In the genomic region with DNA sequence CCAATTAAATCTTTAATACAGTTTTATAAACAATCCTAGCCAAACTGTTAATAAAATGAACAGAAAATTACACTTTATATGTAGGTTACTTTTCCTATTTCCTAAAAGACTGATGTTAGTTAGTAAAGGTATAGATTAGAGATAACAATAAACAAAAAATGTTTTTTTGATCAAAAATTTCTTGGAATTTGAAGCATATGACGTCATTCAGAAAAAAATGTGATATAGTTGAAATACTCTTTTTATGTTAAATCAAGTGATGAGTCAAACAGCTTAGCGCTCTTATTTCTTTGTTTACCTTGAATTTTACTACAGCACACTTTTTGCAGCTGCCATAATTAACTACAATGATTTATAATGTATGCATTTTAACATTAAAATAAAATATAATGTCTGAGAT, we compare ENCODE assay signal across 29 cellular contexts.
"Had no signal": no experiment of that assay in that cellular context is flagged by ENCODE, and none has a peak within 500 bp of the region (broad histone marks: within the 10 kb centered on the region; RNA-seq: fewer than 3 reads in every experiment).

No MANE protein-coding gene starts in this region.

- DNase-seq: activated CD4-positive, alpha-beta T cell treated with anti-CD3 and anti-CD28 coated beads for 1 hour; activated CD4-positive, alpha-beta T cell treated with anti-CD3 and anti-CD28 coated beads for 48 hours; activated CD4-positive, CD25-positive, alpha-beta regulatory T cell; activated CD8-positive, alpha-beta T cell treated with anti-CD3 and anti-CD28 coated beads for 36 hours; activated effector memory CD4-positive, alpha-beta T cell treated with anti-CD3 and anti-CD28 coated beads, Interleukin-2, amount 50 U/mL, for 16 hours; activated naive CD4-positive, alpha-beta T cell; activated naive CD4-positive, alpha-beta T cell treated with anti-CD3 and anti-CD28 coated beads, Interleukin-2, amount 50 U/mL, for 16 hours; activated naive CD8-positive, alpha-beta T cell treated with anti-CD3 and anti-CD28 coated beads for 36 hours; activated T-cell treated with anti-CD3 and anti-CD28 coated beads, Interleukin-2, amount 50 U/mL, for 1 hour; activated T-cell treated with anti-CD3 and anti-CD28 coated beads, Interleukin-2, amount 50 U/mL, for 72 hours; amniotic stem cell; aorta; brain microvascular endothelial cell; NCI-H1092 treated with DMSO at 0.1 percent for 48 hours; NCI-H1417; NCI-H146; NCI-H187; NCI-H2029 treated with DMSO at 0.1 percent for 48 hours; NCI-H2107; NCI-H2171; NCI-H510A; NCI-H526; NCI-H748 treated with DMSO at 0.1 percent for 48 hours; NK-92 treated with Interleukin-12 subunit alpha and Interleukin-12 subunit beta, amount 100 ng/mL, for 24 hours; PC-9; Right ventricle myocardium superior; T1000; WERI-Rb-1 had no signal

- H3K4me3 ChIP-seq: PC-9 had no signal

- H2AFZ ChIP-seq: PC-9 had no signal

- H3K36me3 ChIP-seq: WERI-Rb-1 had no signal

- H3K27me3 ChIP-seq: brain microvascular endothelial cell had no signal

- H3K27ac ChIP-seq: brain microvascular endothelial cell, PC-9, WERI-Rb-1 had no signal

- ATAC-seq: activated CD8-positive, alpha-beta T cell treated with anti-CD3 and anti-CD28 coated beads for 36 hours; activated T-cell treated with anti-CD3 and anti-CD28 coated beads, Interleukin-2, amount 50 U/mL, for 72 hours; activated T-helper 17 cell treated with anti-CD3 and anti-CD28 coated beads, Interleukin-2, amount 50 U/mL, for 72 hours had no signal

- H3K4me2 ChIP-seq: PC-9 had no signal
